In the genomic region with DNA sequence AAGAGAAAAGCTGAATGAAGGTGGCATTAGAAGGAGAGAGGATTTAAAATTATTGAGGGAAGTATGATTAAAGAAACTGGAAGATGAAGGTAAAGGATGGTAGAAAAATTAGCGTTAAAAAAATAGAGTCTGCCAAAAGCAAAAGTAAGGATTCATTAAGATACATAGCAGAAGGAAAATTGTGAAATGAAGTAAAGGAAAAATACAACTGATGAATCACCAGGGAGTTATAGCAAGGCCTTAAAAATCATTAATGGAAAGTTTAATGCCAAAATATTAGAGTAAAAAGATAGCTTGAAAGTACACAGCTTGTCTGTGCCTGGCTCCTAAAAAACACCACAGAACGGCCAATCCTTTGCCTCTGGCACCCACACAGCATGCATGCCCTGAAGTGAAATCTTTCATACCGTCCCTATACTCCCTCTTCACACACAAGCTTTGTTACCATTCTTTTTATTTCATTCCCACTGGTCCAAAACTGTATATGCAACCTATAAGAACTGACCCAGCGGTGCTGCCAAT, we compare ENCODE assay signal across 23 cellular contexts.
"Had no signal": no experiment of that assay in that cellular context is flagged by ENCODE, and none has a peak within 500 bp of the region (broad histone marks: within the 10 kb centered on the region; RNA-seq: fewer than 3 reads in every experiment).

No MANE protein-coding gene starts in this region.

- H3K9me3 Mint-ChIP-seq: activated CD4-positive, alpha-beta T cell treated with anti-CD3 and anti-CD28 coated beads, Interleukin-2, amount 10 ng/mL, durations not matched to agents 24 days and 14 days; activated CD8-positive, alpha-beta T cell treated with anti-CD3 and anti-CD28 coated beads for 36 hours; activated T-cell treated with anti-CD3 and anti-CD28 coated beads, Interleukin-2, amount 50 U/mL, for 24 hours; activated T-helper 2 cell treated with anti-CD3 and anti-CD28 coated beads, Interferon-gamma antibody, Interleukin-2, Interleukin-4, amounts not matched to agents 10 μg/mL and 5 μg/mL and 100 μg/mL, durations not matched to agents 14 hours and 24 hours and 36 hours; naive B cell; neural crest cell; T-helper 1 cell treated with Interleukin-12 subunit alpha and Interleukin-12 subunit beta and Interleukin-4 antibody, amounts not matched to agents 30 μg/mL and 1 μg/mL, for 36 hours had no signal

- H3K4me3 ChIP-seq: ascending aorta, esophagus muscularis mucosa, gastroesophageal sphincter, heart left ventricle, left ventricle myocardium inferior, mucosa of descending colon, prostate gland, right atrium auricular region, skin epidermis, tibial nerve had no signal

- H3K27me3 ChIP-seq: ascending aorta, esophagus muscularis mucosa, gastroesophageal sphincter, heart left ventricle, right atrium auricular region, tibial nerve had no signal

- H3K9me3 ChIP-seq: ascending aorta, esophagus muscularis mucosa, gastroesophageal sphincter, left ventricle myocardium inferior, mucosa of descending colon, prostate gland, right atrium auricular region, tibial nerve had no signal

- H3K27ac Mint-ChIP-seq: activated CD4-positive, alpha-beta T cell treated with anti-CD3 and anti-CD28 coated beads, Interleukin-2, amount 10 ng/mL, durations not matched to agents 24 days and 14 days; activated CD8-positive, alpha-beta T cell treated with anti-CD3 and anti-CD28 coated beads for 36 hours; activated T-cell treated with anti-CD3 and anti-CD28 coated beads, Interleukin-2, amount 50 U/mL, for 24 hours; activated T-helper 2 cell treated with anti-CD3 and anti-CD28 coated beads, Interferon-gamma antibody, Interleukin-2, Interleukin-4, amounts not matched to agents 10 μg/mL and 5 μg/mL and 100 μg/mL, durations not matched to agents 14 hours and 24 hours and 36 hours; naive B cell; T-helper 1 cell treated with Interleukin-12 subunit alpha and Interleukin-12 subunit beta and Interleukin-4 antibody, amounts not matched to agents 30 μg/mL and 1 μg/mL, for 36 hours had no signal

- H3K27ac ChIP-seq: ascending aorta, esophagus muscularis mucosa, gastroesophageal sphincter, heart left ventricle, left ventricle myocardium inferior, prostate gland, right atrium auricular region, skin epidermis, tibial nerve had no signal

- H3K27me3 Mint-ChIP-seq: activated CD4-positive, alpha-beta T cell treated with anti-CD3 and anti-CD28 coated beads, Interleukin-2, amount 10 ng/mL, durations not matched to agents 24 days and 14 days; activated CD8-positive, alpha-beta T cell treated with anti-CD3 and anti-CD28 coated beads for 36 hours; activated T-cell treated with anti-CD3 and anti-CD28 coated beads, Interleukin-2, amount 50 U/mL, for 24 hours; naive B cell had no signal

- DNase-seq: activated CD4-positive, alpha-beta T cell treated with anti-CD3 and anti-CD28 coated beads, Interleukin-2, amount 10 ng/mL, durations not matched to agents 24 days and 14 days; activated CD8-positive, alpha-beta T cell treated with anti-CD3 and anti-CD28 coated beads for 36 hours; activated naive CD4-positive, alpha-beta T cell treated with Interleukin-2 at 50 U/mL for 16 hours; activated T-cell treated with anti-CD3 and anti-CD28 coated beads, Interleukin-2, amount 50 U/mL, for 24 hours; cerebellar nuclear complex; effector CD8-positive, alpha-beta T cell; heart left ventricle; kidney glomerular epithelial cell; left ventricle myocardium inferior; mucosa of descending colon; naive B cell; stimulated activated naive CD8-positive, alpha-beta T cell treated with anti-CD3 and anti-CD28 coated beads, Interleukin-15, Interleukin-2, amounts not matched to agents 100 U/mL and 50 U/mL, for 24 hours; substantia nigra had no signal

- ATAC-seq: activated CD8-positive, alpha-beta T cell treated with anti-CD3 and anti-CD28 coated beads for 36 hours; gastroesophageal sphincter; heart left ventricle; stimulated activated naive CD8-positive, alpha-beta T cell treated with anti-CD3 and anti-CD28 coated beads, Interleukin-15, Interleukin-2, amounts not matched to agents 100 U/mL and 50 U/mL, for 24 hours had no signal

- H3K4me1 ChIP-seq: ascending aorta, prostate gland had no signal

- H3K4me3 Mint-ChIP-seq: activated CD4-positive, alpha-beta T cell treated with anti-CD3 and anti-CD28 coated beads, Interleukin-2, amount 10 ng/mL, durations not matched to agents 24 days and 14 days; activated CD8-positive, alpha-beta T cell treated with anti-CD3 and anti-CD28 coated beads for 36 hours; activated T-cell treated with anti-CD3 and anti-CD28 coated beads, Interleukin-2, amount 50 U/mL, for 24 hours; naive B cell; neural crest cell; T-helper 1 cell treated with Interleukin-12 subunit alpha and Interleukin-12 subunit beta and Interleukin-4 antibody, amounts not matched to agents 30 μg/mL and 1 μg/mL, for 36 hours had no signal

- H3K4me1 Mint-ChIP-seq: activated CD4-positive, alpha-beta T cell treated with anti-CD3 and anti-CD28 coated beads, Interleukin-2, amount 10 ng/mL, durations not matched to agents 24 days and 14 days; naive B cell; neural crest cell had no signal

- H3K36me3 Mint-ChIP-seq: naive B cell had no signal

- H3K36me3 ChIP-seq: ascending aorta, esophagus muscularis mucosa, gastroesophageal sphincter, heart left ventricle, left ventricle myocardium inferior, prostate gland, right atrium auricular region, tibial nerve had no signal
